12 cellular contexts compared by ENCODE assay signal in the genomic region with DNA sequence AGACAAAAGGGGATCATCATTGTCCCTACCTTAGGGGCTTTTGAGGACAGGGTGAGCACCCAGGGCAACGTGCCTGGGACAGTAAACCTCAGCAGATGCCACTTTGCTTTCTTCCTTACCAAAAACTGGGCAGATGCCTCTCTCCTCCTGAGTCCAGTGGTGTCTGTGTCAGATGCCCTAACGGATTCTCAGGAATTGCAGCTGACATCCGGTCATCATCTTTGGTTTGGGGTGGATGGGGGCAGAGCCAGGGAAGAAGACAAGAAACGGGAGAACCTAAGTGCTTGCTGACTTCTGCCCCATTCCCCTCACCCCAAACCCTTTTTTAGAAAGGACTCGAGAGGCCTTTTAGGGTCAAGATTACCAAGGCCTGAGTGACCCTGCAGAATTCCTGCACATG.
DNase-seq lines count a peak whose midpoint lies in the region; TF ChIP-seq lines count a peak whose summit lies in the region.
"Had no signal": no experiment of that assay in that cellular context is flagged by ENCODE, and none has a peak within 500 bp of the region (broad histone marks: within the 10 kb centered on the region; RNA-seq: fewer than 3 reads in every experiment).

No MANE protein-coding gene starts in this region.

- peaks cover 0 to 10% (median 6%) of the 10 kb centered on the region in 11 experiments; a peak in 12 of 22 replicates for H3K9me3 ChIP-seq in BLaER1 treated with 17β-estradiol and CSF1 and Interleukin-3, amounts not matched to agents 10 nM and 100 nM (replicated peaks in 1 of 11)
- H3K9me3 ChIP-seq in KOPT-K1 (ENCODE audit: insufficient read depth, low read length, poor library complexity, severe bottlenecking) (peaks cover 7% of the 10 kb centered on the region), adrenal gland (replicated peaks in 1 of 3) (no peaks in the 10 kb centered on the region), thyroid gland (no peaks in the 10 kb centered on the region)
- H3K9me3 ChIP-seq: body of pancreas had no signal

- H3K9me3 Mint-ChIP-seq in nephron (no peaks in the 10 kb centered on the region), endothelial cell (ENCODE audit: unreplicated experiment) (no peaks in the 10 kb centered on the region)
- H3K9me3 Mint-ChIP-seq: activated T-cell treated with anti-CD3 and anti-CD28 coated beads, Interleukin-2, amount 50 U/mL, for 4 hours had no signal

- H3K27ac Mint-ChIP-seq in nephron (peak overlapping the region; percentile 48 to 94 (median 68)), endothelial cell (ENCODE audit: unreplicated experiment) (no peak overlapping the region)

- H3K4me1 Mint-ChIP-seq in nephron: peaks cover 82% of the 10 kb centered on the region
- H3K4me1 Mint-ChIP-seq in endothelial cell (ENCODE audit: unreplicated experiment): peaks cover 30% of the 10 kb centered on the region

- H3K4me3 Mint-ChIP-seq in nephron: no peak overlapping the region
- no peak overlapping the region for H3K4me3 Mint-ChIP-seq in endothelial cell (ENCODE audit: unreplicated experiment)

- intact Hi-C loops in adrenal gland (cut with DNase I) (no loop called here), thyroid gland (cut with DNase I) (no loop called here)

- peaks cover 0 to 5% (median 0%) of the 10 kb centered on the region in 11 experiments; a peak in 3 of 22 replicates for H3K36me3 ChIP-seq in BLaER1 treated with 17β-estradiol and CSF1 and Interleukin-3, amounts not matched to agents 10 nM and 100 nM
- H3K36me3 ChIP-seq in KOPT-K1 (ENCODE audit: insufficient read depth, low read length) (peaks cover 21% of the 10 kb centered on the region), adrenal gland (replicated peaks in 1 of 2) (no peaks in the 10 kb centered on the region), thyroid gland (no peaks in the 10 kb centered on the region)

- peaks cover 93 to 100% (median 100%) of the 10 kb centered on the region in 10 experiments for H3K4me1 ChIP-seq in BLaER1 treated with 17β-estradiol and CSF1 and Interleukin-3, amounts not matched to agents 10 nM and 100 nM
- H3K4me1 ChIP-seq in adrenal gland (replicated peaks in 1 of 2) (peaks cover 53 to 82% of the 10 kb centered on the region in 2 donors), thyroid gland (peaks cover 17 to 43% of the 10 kb centered on the region in 2 donors)

- peak overlapping the region; percentile 73 to 94 (median 90) for H3K4me2 ChIP-seq in BLaER1 treated with 17β-estradiol and CSF1 and Interleukin-3, amounts not matched to agents 10 nM and 100 nM

- H3K27me3 Mint-ChIP-seq in nephron (ENCODE audit: low read depth) (peaks cover 25% of the 10 kb centered on the region), endothelial cell (ENCODE audit: unreplicated experiment) (peaks cover 4% of the 10 kb centered on the region)

- peak overlapping the region in 7 of 10 experiments; percentile 15 to 66 (median 52); a peak in 10 of 20 replicates for H3K4me3 ChIP-seq in BLaER1 treated with 17β-estradiol and CSF1 and Interleukin-3, amounts not matched to agents 10 nM and 100 nM
- H3K4me3 ChIP-seq in adrenal gland (no peak overlapping the region), thyroid gland (replicated peaks in 1 of 3) (no peak overlapping the region)
- H3K4me3 ChIP-seq: body of pancreas had no signal

- DNase-seq in adrenal gland: no peak
- DNase-seq in thyroid gland: no peak
- no peak for DNase-seq in endothelial cell (ENCODE audit: low spot score)
- no peak for DNase-seq in NCI-H748 (lab: John Stamatoyannopoulos, UW; ENCODE audit: unreplicated experiment)
- DNase-seq in Ammon's horn (ENCODE audit: low spot score): no peak
- DNase-seq: MM.1S had no signal

- TF ChIP-seq POLR2A in adrenal gland (IDR thresholded peaks at IDR 0.05): no peak
- no peak for TF ChIP-seq POLR2A in thyroid gland (IDR thresholded peaks at IDR 0.05)

- 61 to 76% (median 75%) methylated on average over 5 of the region's 5 CpGs for WGBS in adrenal gland, 4 donors
- 86 to 92% methylated on average over 5 of the region's 5 CpGs for WGBS in thyroid gland, 2 donors

- H4K20me1 ChIP-seq in BLaER1 treated with 17β-estradiol and CSF1 and Interleukin-3, amounts not matched to agents 10 nM and 100 nM: no peaks in the 10 kb centered on the region; a peak in 2 of 22 replicates

- H3K27ac ChIP-seq in BLaER1 treated with 17β-estradiol and CSF1 and Interleukin-3, amounts not matched to agents 10 nM and 100 nM: peak overlapping the region; percentile 21 to 99 (median 93); a peak in 21 of 22 replicates
- H3K27ac ChIP-seq in KOPT-K1 (ENCODE audit: low read depth, low read length, poor library complexity, severe bottlenecking) (peak overlapping the region; percentile 97), adrenal gland (peak overlapping the region in 4 of 5 donors; percentile 11 to 93 (median 81)), thyroid gland (no peak overlapping the region)
- H3K27ac ChIP-seq: body of pancreas, C4-2B had no signal

- H3K27me3 ChIP-seq in BLaER1 treated with 17β-estradiol and CSF1 and Interleukin-3, amounts not matched to agents 10 nM and 100 nM: peaks cover 0 to 6% (median 0%) of the 10 kb centered on the region in 11 experiments; a peak in 3 of 22 replicates
- H3K27me3 ChIP-seq in adrenal gland (no peaks in the 10 kb centered on the region), thyroid gland (no peaks in the 10 kb centered on the region)
- H3K27me3 ChIP-seq: body of pancreas had no signal

- no peaks in the 10 kb centered on the region for H3K36me3 Mint-ChIP-seq in nephron (ENCODE audit: low read depth)
- peaks cover 2% of the 10 kb centered on the region for H3K36me3 Mint-ChIP-seq in endothelial cell (ENCODE audit: low read depth, unreplicated experiment)

- TF ChIP-seq CTCF in adrenal gland (IDR thresholded peaks at IDR 0.05): no peak
- no peak for TF ChIP-seq CTCF in nephron (IDR thresholded peaks at IDR 0.05; ENCODE audit: unreplicated experiment in 3 of 3)
- TF ChIP-seq CTCF in thyroid gland (IDR thresholded peaks at IDR 0.05): no peak
- TF ChIP-seq CTCF in endothelial cell (IDR thresholded peaks at IDR 0.05; ENCODE audit: unreplicated experiment): no peak

- H3K9ac ChIP-seq in BLaER1 treated with 17β-estradiol and CSF1 and Interleukin-3, amounts not matched to agents 10 nM and 100 nM: peak overlapping the region in 9 of 11 experiments; percentile 71 to 92 (median 81); a peak in 17 of 22 replicates

Comparison
In these comparisons a context has a peak if more than half of its experiments do, and no peak if none do; other contexts are left out.
1. H3K27ac ChIP-seq: peak in BLaER1 treated with 17β-estradiol and CSF1 and Interleukin-3, amounts not matched to agents 10 nM and 100 nM (11 of 11), KOPT-K1 (single experiment) and adrenal gland (4 of 5); none in thyroid gland (0 of 3).
2. H3K4me3 ChIP-seq: peak in BLaER1 treated with 17β-estradiol and CSF1 and Interleukin-3, amounts not matched to agents 10 nM and 100 nM (7 of 10); none in adrenal gland (0 of 4) and thyroid gland (0 of 3).